11 cellular contexts compared by ENCODE assay signal in genomic region chr1:26477446-26478152, GRCh38. TPM values are rescaled to one million over a fixed set of nuclear protein-coding genes. Genes with fewer than 3 reads are reported as not detected.
DNase-seq lines count a peak whose midpoint lies in the region; FAIRE-seq and TF ChIP-seq lines count a peak whose summit lies in the region.
"Had no signal": no experiment of that assay in that cellular context is flagged by ENCODE, and none has a peak within 500 bp of the region (broad histone marks: within the 10 kb centered on the region; RNA-seq: fewer than 3 reads in every experiment).

No MANE protein-coding gene starts in this region.

- peaks cover 12 to 35% of the 10 kb centered on the region in 2 donors for H3K36me3 ChIP-seq in kidney (ENCODE audit: control insufficient read depth in 1 of 2, insufficient read depth in 2 of 2, low read length in 2 of 2)

- no peak overlapping the region for H3K9ac ChIP-seq in kidney (ENCODE audit: low read length in 2 of 2)

- no peak overlapping the region for H3K27ac ChIP-seq in kidney (ENCODE audit: low read depth in 2 of 2, low read length in 2 of 2)

- FAIRE-seq in kidney (lab: Jason Lieb, UNC) = no peak

- H3K4me3 ChIP-seq in GM12865 (ENCODE audit: low read depth, low read length) (no peak overlapping the region), fibroblast of mammary gland (ENCODE audit: control insufficient read depth, low read depth, low read length) (no peak overlapping the region), kidney (ENCODE audit: low read length in 2 of 2) (no peak overlapping the region)
- H3K4me3 ChIP-seq: HAP-1 had no signal

- TF ChIP-seq CTCF in GM12865 (IDR thresholded peaks at IDR 0.05; ENCODE audit: insufficient read depth, low read depth, low read length, missing control alignments) = no peak
- TF ChIP-seq CTCF in fibroblast of mammary gland (conservative IDR thresholded peaks at IDR 0.05; ENCODE audit: control insufficient read depth, insufficient read depth, low read depth, low read length) = no peak
- no peak for TF ChIP-seq CTCF in kidney (IDR thresholded peaks at IDR 0.05; ENCODE audit: borderline replicate concordance, extremely low read depth, insufficient read depth)

- intact Hi-C loops in kidney (cut with DNase I) = no loop called here

- peaks cover 10 to 11% of the 10 kb centered on the region in 2 donors for H3K4me1 ChIP-seq in kidney (ENCODE audit: control insufficient read depth in 1 of 2, insufficient read depth in 1 of 2, low read depth in 1 of 2, low read length in 2 of 2)

- no peaks in the 10 kb centered on the region for H3K9me3 ChIP-seq in kidney (ENCODE audit: control insufficient read depth in 1 of 2, low read length in 2 of 2)
- H3K9me3 ChIP-seq: HAP-1 had no signal

- in situ Hi-C loops in SK-MEL-5 (cut with HindIII; ENCODE audit: low pct_unique_long_range_greater_than_20kb, low sequenced_read_pairs) = no loop called here

- peak; percentile 43 for DNase-seq in DMS114 treated with DMSO at 0.1 percent for 48 hours (lab: John Stamatoyannopoulos, UW; ENCODE audit: unreplicated experiment)
- DNase-seq in GM12865 (ENCODE audit: low read depth) = peak; percentile 25
- DNase-seq in SK-MEL-5 (ENCODE audit: low read depth, low spot score) = peak; percentile 39
- DNase-seq in fibroblast of mammary gland (ENCODE audit: low read depth) = peak; percentile 12
- no peak for DNase-seq in kidney
- no peak for DNase-seq in NCI-H526 treated with DMSO at 0.1 percent for 48 hours (lab: John Stamatoyannopoulos, UW)
- no peak for DNase-seq in superior temporal gyrus (ENCODE audit: extremely low spot score)
- DNase-seq: mesendoderm, NCI-H1436 treated with DMSO at 0.1 percent for 48 hours, SHP77 had no signal

RNA-seq across cellular contexts. Expression of gene HMGN2, which starts 5.4 kb away (rescaled TPM):
- total RNA-seq in SK-MEL-5 (2014; rRNA removed; shearing (Covaris generic)) = 279 and 288 TPM in 2 replicates
- 364 and 381 TPM in 2 replicates for polyA plus RNA-seq in SK-MEL-5 (2015; cell fraction: cytosol; rRNA removed)
- polyA plus RNA-seq in SK-MEL-5 (2015; cell fraction: nucleus; rRNA removed) = 360 and 469 TPM in 2 replicates
- 362 TPM for total RNA-seq in kidney
- 413 TPM for polyA plus RNA-seq in kidney (ENCODE audit: insufficient read depth, low read depth, low replicate concordance)

RNA-seq across cellular contexts. Expression of gene DHDDS, which starts 45.5 kb away (rescaled TPM):
- 32.7 and 35.4 TPM in 2 replicates for total RNA-seq in SK-MEL-5 (2014; rRNA removed; shearing (Covaris generic))
- 34.4 and 37.5 TPM in 2 replicates for polyA plus RNA-seq in SK-MEL-5 (2015; cell fraction: cytosol; rRNA removed)
- polyA plus RNA-seq in SK-MEL-5 (2015; cell fraction: nucleus; rRNA removed) = 137 and 149 TPM in 2 replicates
- total RNA-seq in kidney = 53.4 TPM
- polyA plus RNA-seq in kidney (ENCODE audit: insufficient read depth, low read depth, low replicate concordance) = 41.8 TPM

RNA-seq across cellular contexts. Expression of gene RPS6KA1, which starts 52.0 kb away (rescaled TPM):
- 19.3 and 20.6 TPM in 2 replicates for total RNA-seq in SK-MEL-5 (2014; rRNA removed; shearing (Covaris generic))
- 19.4 and 36.7 TPM in 2 replicates for polyA plus RNA-seq in SK-MEL-5 (2015; cell fraction: cytosol; rRNA removed)
- 14.9 and 27.5 TPM in 2 replicates for polyA plus RNA-seq in SK-MEL-5 (2015; cell fraction: nucleus; rRNA removed)
- 58.1 TPM for total RNA-seq in kidney
- 39.5 TPM for polyA plus RNA-seq in kidney (ENCODE audit: insufficient read depth, low read depth, low replicate concordance)

Comparison
In these comparisons a context has a peak if more than half of its experiments do, and no peak if none do; other contexts are left out.
1. DNase-seq: peak in DMS114 treated with DMSO at 0.1 percent for 48 hours (single experiment), GM12865 (single experiment), SK-MEL-5 (single experiment) and fibroblast of mammary gland (single experiment); none in kidney (single experiment), NCI-H526 treated with DMSO at 0.1 percent for 48 hours (single experiment) and superior temporal gyrus (single experiment).